ENCODE assay signal across 18 cellular contexts in the genomic region with DNA sequence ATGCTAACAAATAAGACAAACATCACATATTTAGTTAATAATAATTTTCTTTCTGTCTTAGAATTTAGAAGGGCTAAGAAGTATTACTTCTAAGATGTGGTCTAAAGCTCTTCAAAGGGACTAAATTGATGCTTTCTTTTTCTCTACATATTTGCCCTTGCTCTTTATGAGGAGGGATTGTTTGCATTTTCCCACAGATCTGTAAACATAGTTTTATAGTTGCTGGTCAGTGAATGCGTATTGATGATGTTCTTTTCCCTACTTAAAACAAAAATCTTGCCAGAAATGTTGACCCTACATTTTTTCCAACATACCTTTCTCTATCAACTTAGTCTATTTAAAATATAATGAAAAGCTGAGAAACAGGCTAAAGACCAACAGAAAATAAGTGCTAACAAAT.
DNase-seq lines count a peak whose midpoint lies in the region; ATAC-seq and TF ChIP-seq lines count a peak whose summit lies in the region.
"Had no signal": no experiment of that assay in that cellular context is flagged by ENCODE, and none has a peak within 500 bp of the region (broad histone marks: within the 10 kb centered on the region; RNA-seq: fewer than 3 reads in every experiment).

No MANE protein-coding gene starts in this region.

- peak overlapping the region; percentile 66 for H3K27ac Mint-ChIP-seq in Calu3 (ENCODE audit: unreplicated experiment)
- no peak overlapping the region for H3K27ac Mint-ChIP-seq in T-helper 17 cell
- H3K27ac Mint-ChIP-seq: B cell; CD8-positive, alpha-beta T cell; IgD-negative memory B cell had no signal

- no peak overlapping the region for H3K4me3 Mint-ChIP-seq in Calu3 (ENCODE audit: low read depth, unreplicated experiment)
- H3K4me3 Mint-ChIP-seq in T-helper 17 cell: no peak overlapping the region
- H3K4me3 Mint-ChIP-seq: B cell; CD8-positive, alpha-beta T cell; IgD-negative memory B cell had no signal

- intact Hi-C loops in Calu3 (cut with micrococcal nuclease; ENCODE audit: unreplicated experiment): no loop called here

- POLR2A ChIA-PET in HEK293 (lab: Yijun Ruan, JAX): no interaction called here

- BruUV-seq in Calu3 (replicated peaks; lab: Mats Ljungman, UMichigan): no TSS peak

- H3K4me1 ChIP-seq in HEK293 (ENCODE audit: control insufficient read depth, insufficient read depth, low read length) (peaks cover 3% of the 10 kb centered on the region; the same call in 1 of the 2 replicates), RWPE2 (ENCODE audit: insufficient read depth, poor library complexity, severe bottlenecking) (peaks cover 20% of the 10 kb centered on the region)
- H3K4me1 ChIP-seq: BLaER1 treated with 17β-estradiol and CSF1 and Interleukin-3, amounts not matched to agents 10 nM and 100 nM had no signal

- DNase-seq in Calu3 (no peak), RWPE2 (ENCODE audit: low spot score) (no peak), fibroblast of peridontal ligament (ENCODE audit: extremely low read depth) (peak; percentile 10), T-helper 17 cell (no peak), SKM-1 (lab: John Stamatoyannopoulos, UW; ENCODE audit: unreplicated experiment) (no peak), putamen (ENCODE audit: low spot score) (no peak)
- DNase-seq in activated effector memory CD4-positive, alpha-beta T cell treated with Interleukin-2 at 50 U/mL for 16 hours: no peak
- DNase-seq: CD8-positive, alpha-beta T cell; DMS 273 treated with DMSO at 0.1 percent for 48 hours; GF-D8; GOT3; H7; KBM-7 had no signal

- H3K27me3 Mint-ChIP-seq in Calu3 (ENCODE audit: unreplicated experiment) (no peaks in the 10 kb centered on the region), T-helper 17 cell (no peaks in the 10 kb centered on the region)
- H3K27me3 Mint-ChIP-seq: B cell, IgD-negative memory B cell had no signal

- H3K36me3 Mint-ChIP-seq in Calu3 (ENCODE audit: insufficient read depth, unreplicated experiment) (no peaks in the 10 kb centered on the region), T-helper 17 cell (ENCODE audit: low read depth) (peaks cover 6% of the 10 kb centered on the region)
- H3K36me3 Mint-ChIP-seq: CD8-positive, alpha-beta T cell had no signal

- H3K4me3 ChIP-seq in HEK293 (ENCODE audit: low read depth, low read length) (no peak overlapping the region), RWPE2 (ENCODE audit: severe bottlenecking) (no peak overlapping the region)
- H3K4me3 ChIP-seq: BLaER1 treated with 17β-estradiol and CSF1 and Interleukin-3, amounts not matched to agents 10 nM and 100 nM had no signal

- ATAC-seq in RWPE2 (ENCODE audit: low read depth): no peak
- ATAC-seq in T-helper 17 cell: no peak
- ATAC-seq: CD8-positive, alpha-beta T cell; HCT116 had no signal

- H3K4me1 Mint-ChIP-seq in Calu3 (ENCODE audit: low read depth, unreplicated experiment): peaks cover 39% of the 10 kb centered on the region
- H3K4me1 Mint-ChIP-seq in T-helper 17 cell: no peaks in the 10 kb centered on the region
- H3K4me1 Mint-ChIP-seq: B cell had no signal

- H3K27ac ChIP-seq in HEK293 (ENCODE audit: extremely low read depth, low read depth, low read length): no peak overlapping the region
- peak overlapping the region; percentile 86 for H3K27ac ChIP-seq in RWPE2 (ENCODE audit: poor library complexity, severe bottlenecking)
- H3K27ac ChIP-seq: BLaER1 treated with 17β-estradiol and CSF1 and Interleukin-3, amounts not matched to agents 10 nM and 100 nM had no signal

- no peaks in the 10 kb centered on the region for H3K27me3 ChIP-seq in RWPE2 (ENCODE audit: insufficient read depth, poor library complexity, severe bottlenecking)
- H3K27me3 ChIP-seq: BLaER1 treated with 17β-estradiol and CSF1 and Interleukin-3, amounts not matched to agents 10 nM and 100 nM had no signal

- TF ChIP-seq CTCF in Calu3 (IDR thresholded peaks at IDR 0.05; ENCODE audit: unreplicated experiment): no peak
- no peak for TF ChIP-seq CTCF in HEK293 (tag by site-specific recombination; IDR thresholded peaks at IDR 0.05)
- no peak for TF ChIP-seq CTCF in RWPE2 (IDR thresholded peaks at IDR 0.05; ENCODE audit: poor library complexity, severe bottlenecking)

- CTCF ChIA-PET in Calu3 (lab: Charles Lee): no interaction called here
- CTCF ChIA-PET in HEK293 (lab: Yijun Ruan, JAX): interaction anchor here (0.6 kb wide), 2 partner anchors 92 to 155 kb away, joined by 3 to 5 read pairs; no protein-coding TSS in a partner anchor

- H3K36me3 ChIP-seq in HEK293 (ENCODE audit: control insufficient read depth in 2 of 2, insufficient read depth in 1 of 2, low read length in 2 of 2) (no peaks in the 10 kb centered on the region), RWPE2 (ENCODE audit: low read depth) (no peaks in the 10 kb centered on the region)

- no peaks in the 10 kb centered on the region for H3K9me3 Mint-ChIP-seq in Calu3 (ENCODE audit: low read depth, unreplicated experiment)
- H3K9me3 Mint-ChIP-seq: CD8-positive, alpha-beta T cell had no signal

- H3K9me3 ChIP-seq in HEK293 (ENCODE audit: control insufficient read depth, insufficient read depth, low read depth, low read length) (no peaks in the 10 kb centered on the region), RWPE2 (ENCODE audit: severe bottlenecking) (no peaks in the 10 kb centered on the region), T-helper 17 cell (ENCODE audit: control insufficient read depth, low read length, poor library complexity, severe bottlenecking) (no peaks in the 10 kb centered on the region)
- H3K9me3 ChIP-seq: BLaER1 treated with 17β-estradiol and CSF1 and Interleukin-3, amounts not matched to agents 10 nM and 100 nM had no signal

TF ChIP-seq in HEK293, 187 proteins besides CTCF, POLR2A, EP300 and RAD21:
- TF ChIP-seq ZBTB17 (tag by site-specific recombination; IDR thresholded peaks at IDR 0.05) (no peak), FEZF1 (tag by site-specific recombination; IDR thresholded peaks at IDR 0.05) (0 out of 2 replicates have a peak, but pooled peaks have one; percentile 43)
TF ChIP-seq in HEK293: peak in this region for 1.
